In the genomic region with DNA sequence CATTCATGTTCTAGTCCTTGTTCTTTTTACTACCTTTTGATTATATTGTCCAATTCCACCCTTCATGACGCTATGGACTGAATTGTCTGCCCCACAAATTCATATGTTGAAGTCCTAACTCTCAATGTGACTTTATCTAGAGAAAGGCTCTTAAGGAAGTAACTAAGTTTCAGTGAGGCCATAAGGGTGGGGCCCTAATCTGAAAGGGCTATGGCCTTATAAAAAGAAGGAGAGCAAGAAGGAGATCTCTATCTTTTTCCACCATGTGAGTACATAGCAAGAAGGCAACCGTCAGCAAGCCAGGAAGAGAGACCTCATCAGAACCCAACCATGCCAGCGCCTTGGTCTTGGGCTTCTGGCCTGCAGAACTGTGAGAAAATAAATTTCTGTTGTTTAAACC, we compare ENCODE assay signal across 18 cellular contexts.
DNase-seq lines count a peak whose midpoint lies in the region; ATAC-seq, FAIRE-seq and TF ChIP-seq lines count a peak whose summit lies in the region.
"Had no signal": no experiment of that assay in that cellular context is flagged by ENCODE, and none has a peak within 500 bp of the region (broad histone marks: within the 10 kb centered on the region; RNA-seq: fewer than 3 reads in every experiment).

No MANE protein-coding gene starts in this region.

- no peak overlapping the region for H3K27ac Mint-ChIP-seq in activated B cell treated with CpG ODN at 0.5 μM for 24 hours

- no peaks in the 10 kb centered on the region for H3K9me3 Mint-ChIP-seq in activated B cell treated with CpG ODN at 0.5 μM for 24 hours
- H3K9me3 Mint-ChIP-seq: CD14-positive monocyte had no signal

- WGBS in HepG2 (ENCODE audit: low lambda C conversion rate): 0% methylated on average over 3 of the region's 3 CpGs

- no peak for TF ChIP-seq POLR2A in HepG2 (IDR thresholded peaks at IDR 0.05; ENCODE audit: insufficient read depth in 1 of 2, low read depth in 2 of 2, low read length in 2 of 2)

- no peak overlapping the region for H3K4me3 Mint-ChIP-seq in activated B cell treated with CpG ODN at 0.5 μM for 24 hours
- H3K4me3 Mint-ChIP-seq: CD14-positive monocyte had no signal

- H3K27me3 ChIP-seq in upper lobe of right lung (no peaks in the 10 kb centered on the region), HepG2 (ENCODE audit: control insufficient read depth in 1 of 2, insufficient read depth in 2 of 2, low read length in 2 of 2) (no peaks in the 10 kb centered on the region; a peak in 1 of 5 replicates)

- no peaks in the 10 kb centered on the region for H3K27me3 Mint-ChIP-seq in activated B cell treated with CpG ODN at 0.5 μM for 24 hours

- H3K9ac ChIP-seq in HepG2 (ENCODE audit: insufficient read depth, low read depth, low read length): no peak overlapping the region

- DNase-seq in Right ventricle myocardium inferior (ENCODE audit: missing footprints): no peak
- no peak for DNase-seq in cardiac septum (ENCODE audit: low spot score)
- DNase-seq in activated B cell treated with CpG ODN at 0.5 μM for 24 hours: no peak
- peak in 1 of 3 donors; percentile 64 for DNase-seq in mucosa of descending colon
- no peak for DNase-seq in upper lobe of right lung
- DNase-seq in cerebellar cortex (ENCODE audit: low spot score): no peak
- DNase-seq in globus pallidus (ENCODE audit: low spot score): no peak
- no peak for DNase-seq in HepG2 (ENCODE audit: low spot score)
- DNase-seq: KBM-7, NCI-H1105, NCI-H1694 treated with DMSO at 0.1 percent for 48 hours, NCI-H446, NCI-H748 treated with DMSO at 0.1 percent for 48 hours, SHP77 had no signal

- H3K4me1 ChIP-seq in mucosa of descending colon (ENCODE audit: low read depth): peaks cover 7% of the 10 kb centered on the region
- peaks cover 9% of the 10 kb centered on the region for H3K4me1 ChIP-seq in upper lobe of right lung
- no peaks in the 10 kb centered on the region for H3K4me1 ChIP-seq in HepG2 (ENCODE audit: insufficient read depth, low read length)

- H4K20me1 ChIP-seq in HepG2 (ENCODE audit: insufficient read depth, low read length): no peaks in the 10 kb centered on the region

- H3K36me3 ChIP-seq in mucosa of descending colon (ENCODE audit: low read depth): no peaks in the 10 kb centered on the region
- H3K36me3 ChIP-seq in upper lobe of right lung: no peaks in the 10 kb centered on the region
- H3K36me3 ChIP-seq in HepG2 (replicated peaks in 1 of 2; ENCODE audit: control insufficient read depth in 1 of 2, insufficient read depth in 2 of 2, low read length in 2 of 2): no peaks in the 10 kb centered on the region

- POLR2A ChIA-PET in activated B cell treated with CpG ODN at 0.5 μM for 24 hours (lab: Charles Lee): no interaction called here
- POLR2A ChIA-PET in HepG2 (lab: Yijun Ruan, JAX): no interaction called here

- peaks cover 12% of the 10 kb centered on the region for H3K4me1 Mint-ChIP-seq in activated B cell treated with CpG ODN at 0.5 μM for 24 hours

- H3K27ac ChIP-seq in upper lobe of right lung: peak overlapping the region; percentile 65
- H3K27ac ChIP-seq in HepG2 (ENCODE audit: extremely low read length, insufficient read depth, low read length): no peak overlapping the region

- intact Hi-C loops in Right ventricle myocardium inferior (cut with DNase I): no loop called here
- intact Hi-C loops in cardiac septum (cut with DNase I): no loop called here
- intact Hi-C loops in activated B cell treated with CpG ODN at 0.5 μM for 24 hours (cut with micrococcal nuclease): no loop called here
- intact Hi-C loops in mucosa of descending colon (cut with DNase I, micrococcal nuclease): no loop called here
- intact Hi-C loops in upper lobe of right lung (cut with DNase I): no loop called here
- intact Hi-C loops in HepG2 (cut with micrococcal nuclease; ENCODE audit: unreplicated experiment): no loop called here

- no peak for TF ChIP-seq CTCF in activated B cell treated with CpG ODN at 0.5 μM for 24 hours (IDR thresholded peaks at IDR 0.05)
- no peak for TF ChIP-seq CTCF in mucosa of descending colon (IDR thresholded peaks at IDR 0.05)
- no peak for TF ChIP-seq CTCF in upper lobe of right lung (IDR thresholded peaks at IDR 0.05)
- TF ChIP-seq CTCF in HepG2 (CRISPR knock-in tag; IDR thresholded peaks at IDR 0.05): no peak

- BruUV-seq in HepG2 (replicated peaks; lab: Mats Ljungman, UMichigan): no TSS peak

- no peak overlapping the region for H3K4me2 ChIP-seq in HepG2 (ENCODE audit: low read depth, low read length)

- CTCF ChIA-PET in activated B cell treated with CpG ODN at 0.5 μM for 24 hours (lab: Charles Lee): no interaction called here
- CTCF ChIA-PET in HepG2 (lab: Yijun Ruan, JAX; ENCODE audit: low intra/inter-chr PET ratio, low total read pairs): no interaction called here

- in situ Hi-C loops in HepG2 (cut with HindIII; ENCODE audit: extremely low pct_ligation_motif_present, low pct_unique_long_range_greater_than_20kb): no loop called here

- H3K79me2 ChIP-seq in HepG2 (ENCODE audit: insufficient read depth, low read length): no peaks in the 10 kb centered on the region

- H2AFZ ChIP-seq in HepG2 (ENCODE audit: low read length): no peak overlapping the region

- H3K4me3 ChIP-seq in mucosa of descending colon: no peak overlapping the region
- no peak overlapping the region for H3K4me3 ChIP-seq in upper lobe of right lung
- H3K4me3 ChIP-seq in HepG2 (replicated peaks in 1 of 3; ENCODE audit: insufficient read depth in 1 of 3, low read depth in 2 of 3, low read length in 3 of 3): no peak overlapping the region

- no peaks in the 10 kb centered on the region for H3K36me3 Mint-ChIP-seq in activated B cell treated with CpG ODN at 0.5 μM for 24 hours (ENCODE audit: low read depth)
- H3K36me3 Mint-ChIP-seq: CD14-positive monocyte had no signal

- H3K9me3 ChIP-seq in mucosa of descending colon (no peaks in the 10 kb centered on the region), upper lobe of right lung (no peaks in the 10 kb centered on the region), HepG2 (ENCODE audit: low read length) (no peaks in the 10 kb centered on the region)

- no peak for TF ChIP-seq EP300 in HepG2 (IDR thresholded peaks at IDR 0.05; ENCODE audit: low read depth in 2 of 2, low read length in 2 of 2)
- no peak for TF ChIP-seq EP300 in HepG2 (CRISPR knock-in tag; IDR thresholded peaks at IDR 0.05; ENCODE audit: borderline replicate concordance)

- peak; percentile 14 for ATAC-seq in Right ventricle myocardium inferior
- peak; percentile 37 for ATAC-seq in activated B cell treated with CpG ODN at 0.5 μM for 24 hours (ENCODE audit: low read depth)
- peak; percentile 91 for ATAC-seq in mucosa of descending colon
- no peak for ATAC-seq in upper lobe of right lung
- ATAC-seq in HepG2: no peak
- ATAC-seq: Panc1 had no signal

- no peak for FAIRE-seq in HepG2 (lab: Jason Lieb, UNC)
- FAIRE-seq: GM12892, HTR-8/SVneo had no signal

- TF ChIP-seq RAD21 in HepG2 (CRISPR knock-in tag; IDR thresholded peaks at IDR 0.05): no peak

TF ChIP-seq in HepG2, 621 proteins besides CTCF, POLR2A, EP300 and RAD21 (continues in another document):
- TF ChIP-seq SIX1 (CRISPR knock-in tag; IDR thresholded peaks at IDR 0.05; ENCODE audit: borderline replicate concordance) (no peak), ZNF7 (CRISPR knock-in tag; IDR thresholded peaks at IDR 0.05) (no peak), ZNF432 (CRISPR knock-in tag; IDR thresholded peaks at IDR 0.05; ENCODE audit: borderline replicate concordance) (no peak), ZNF484 (CRISPR knock-in tag; IDR thresholded peaks at IDR 0.05; ENCODE audit: borderline replicate concordance, low read depth) (no peak), ZBTB25 (CRISPR knock-in tag; IDR thresholded peaks at IDR 0.05) (no peak), CBX1 (IDR thresholded peaks at IDR 0.05; ENCODE audit: low read depth) (no peak), ZNF775 (CRISPR knock-in tag; IDR thresholded peaks at IDR 0.05; ENCODE audit: borderline replicate concordance) (no peak)
- TF ChIP-seq, protein P1, sequence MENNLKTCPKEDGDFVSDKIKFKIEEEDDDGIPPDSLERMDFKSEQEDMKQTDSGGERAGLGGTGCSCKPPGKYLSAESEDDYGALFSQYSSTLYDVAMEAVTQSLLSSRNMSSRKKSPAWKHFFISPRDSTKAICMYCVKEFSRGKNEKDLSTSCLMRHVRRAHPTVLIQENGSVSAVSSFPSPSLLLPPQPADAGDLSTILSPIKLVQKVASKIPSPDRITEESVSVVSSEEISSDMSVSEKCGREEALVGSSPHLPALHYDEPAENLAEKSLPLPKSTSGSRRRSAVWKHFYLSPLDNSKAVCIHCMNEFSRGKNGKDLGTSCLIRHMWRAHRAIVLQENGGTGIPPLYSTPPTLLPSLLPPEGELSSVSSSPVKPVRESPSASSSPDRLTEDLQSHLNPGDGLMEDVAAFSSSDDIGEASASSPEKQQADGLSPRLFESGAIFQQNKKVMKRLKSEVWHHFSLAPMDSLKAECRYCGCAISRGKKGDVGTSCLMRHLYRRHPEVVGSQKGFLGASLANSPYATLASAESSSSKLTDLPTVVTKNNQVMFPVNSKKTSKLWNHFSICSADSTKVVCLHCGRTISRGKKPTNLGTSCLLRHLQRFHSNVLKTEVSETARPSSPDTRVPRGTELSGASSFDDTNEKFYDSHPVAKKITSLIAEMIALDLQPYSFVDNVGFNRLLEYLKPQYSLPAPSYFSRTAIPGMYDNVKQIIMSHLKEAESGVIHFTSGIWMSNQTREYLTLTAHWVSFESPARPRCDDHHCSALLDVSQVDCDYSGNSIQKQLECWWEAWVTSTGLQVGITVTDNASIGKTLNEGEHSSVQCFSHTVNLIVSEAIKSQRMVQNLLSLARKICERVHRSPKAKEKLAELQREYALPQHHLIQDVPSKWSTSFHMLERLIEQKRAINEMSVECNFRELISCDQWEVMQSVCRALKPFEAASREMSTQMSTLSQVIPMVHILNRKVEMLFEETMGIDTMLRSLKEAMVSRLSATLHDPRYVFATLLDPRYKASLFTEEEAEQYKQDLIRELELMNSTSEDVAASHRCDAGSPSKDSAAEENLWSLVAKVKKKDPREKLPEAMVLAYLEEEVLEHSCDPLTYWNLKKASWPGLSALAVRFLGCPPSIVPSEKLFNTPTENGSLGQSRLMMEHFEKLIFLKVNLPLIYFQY (CRISPR knock-in tag; IDR thresholded peaks at IDR 0.05; ENCODE audit: borderline replicate concordance): no peak

Comparison
In these comparisons a context has a peak if more than half of its experiments do, and no peak if none do; other contexts are left out.
1. ATAC-seq: peak in Right ventricle myocardium inferior (single experiment), activated B cell treated with CpG ODN at 0.5 μM for 24 hours (single experiment) and mucosa of descending colon (single experiment); none in upper lobe of right lung (single experiment) and HepG2 (single experiment).